ENCODE assay signal across 16 cellular contexts in genomic region chr5:135027699-135028615, GRCh38. TPM values are rescaled to one million over a fixed set of nuclear protein-coding genes. Genes with fewer than 3 reads are reported as not detected.
DNase-seq lines count a peak whose midpoint lies in the region; ATAC-seq and TF ChIP-seq lines count a peak whose summit lies in the region.
"Had no signal": no experiment of that assay in that cellular context is flagged by ENCODE, and none has a peak within 500 bp of the region (broad histone marks: within the 10 kb centered on the region; RNA-seq: fewer than 3 reads in every experiment).

No MANE protein-coding gene starts in this region.

- H3K4me3 ChIP-seq in iPS-20b (ENCODE audit: low read length) = peak overlapping the region; percentile 30; the same call in 1 of the 2 replicates
- H3K4me3 ChIP-seq in CD8-positive, alpha-beta memory T cell (ENCODE audit: low read length) = no peak overlapping the region
- H3K4me3 ChIP-seq: thoracic aorta had no signal

- peaks cover 42% of the 10 kb centered on the region for H3K4me1 Mint-ChIP-seq in WTC11
- H3K4me1 Mint-ChIP-seq in stimulated activated memory B cell treated with anti-CD40 and anti-IgM and Interleukin-4, amounts not matched to agents 10 μg/mL and 1 μg/mL and 100 μg/mL, for 72 hours = peaks cover 32% of the 10 kb centered on the region
- peaks cover 16 to 41% (median 17%) of the 10 kb centered on the region in 3 donors for H3K4me1 Mint-ChIP-seq in CD8-positive, alpha-beta memory T cell

- H3K4me3 Mint-ChIP-seq in WTC11 = peak overlapping the region; percentile 54
- H3K4me3 Mint-ChIP-seq in stimulated activated memory B cell treated with anti-CD40 and anti-IgM and Interleukin-4, amounts not matched to agents 10 μg/mL and 1 μg/mL and 100 μg/mL, for 72 hours = peak overlapping the region; percentile 34
- H3K4me3 Mint-ChIP-seq in CD8-positive, alpha-beta memory T cell = no peak overlapping the region
- H3K4me3 Mint-ChIP-seq: activated T-helper 1 cell treated with anti-CD3 and anti-CD28 coated beads, Interleukin-12 subunit alpha, Interleukin-12 subunit beta, Interleukin-2, Interleukin-4 antibody, amounts not matched to agents 30 ng/mL and 10 ng/mL and 1 ng/mL, durations not matched to agents 14 hours and 24 hours and 36 hours; HFFc6 had no signal

- H3K36me3 ChIP-seq in iPS-20b (ENCODE audit: insufficient read depth, low read depth, low read length) = no peaks in the 10 kb centered on the region
- H3K36me3 ChIP-seq in CD8-positive, alpha-beta memory T cell (ENCODE audit: insufficient read depth, low read length) = no peaks in the 10 kb centered on the region
- H3K36me3 ChIP-seq: thoracic aorta had no signal

- no peak overlapping the region for H3K27ac ChIP-seq in iPS-20b (ENCODE audit: low read length)
- H3K27ac ChIP-seq in CD8-positive, alpha-beta memory T cell (ENCODE audit: low read depth, low read length) = no peak overlapping the region
- H3K27ac ChIP-seq: thoracic aorta had no signal

- H3K9ac ChIP-seq in iPS-20b (ENCODE audit: low read depth, low read length) = no peak overlapping the region

- POLR2A ChIA-PET in WTC11 (lab: Charles Lee) = interaction anchor here (1.6 kb wide), 1 partner anchor 11 kb away, joined by 6 read pairs; no protein-coding TSS in a partner anchor
- POLR2A ChIA-PET in CD8-positive, alpha-beta memory T cell (lab: Charles Lee) = no interaction called here

- H3K27me3 ChIP-seq in iPS-20b (ENCODE audit: insufficient read depth, low read length) = peaks cover 98% of the 10 kb centered on the region
- peaks cover 19% of the 10 kb centered on the region for H3K27me3 ChIP-seq in CD8-positive, alpha-beta memory T cell (ENCODE audit: insufficient read depth, low read length, poor library complexity, severe bottlenecking)

- CTCF ChIA-PET in WTC11 (lab: Charles Lee) = interaction anchor here (1.9 to 3.6 kb wide), 2 partner anchors 111 to 163 kb away, joined by 8 to 11 read pairs; no protein-coding TSS in a partner anchor
- CTCF ChIA-PET in CD8-positive, alpha-beta memory T cell (lab: Charles Lee) = no interaction called here

- peak; percentile 27 for DNase-seq in HCEC 1CT
- DNase-seq in WTC11 (ENCODE audit: low spot score) = no peak
- no peak for DNase-seq in GM19240 (ENCODE audit: insufficient read length, low spot score)
- DNase-seq in DMS79 (lab: John Stamatoyannopoulos, UW) = no peak
- no peak for DNase-seq in CD8-positive, alpha-beta memory T cell
- DNase-seq: activated CD8-positive, alpha-beta memory T cell treated with anti-CD3 and anti-CD28 coated beads for 24 hours; caudate nucleus; foreskin melanocyte; HFFc6; mammary epithelial cell; NCI-H1048; NCI-H774 had no signal

- H3K9me3 Mint-ChIP-seq in WTC11 = no peaks in the 10 kb centered on the region
- peaks cover 8% of the 10 kb centered on the region for H3K9me3 Mint-ChIP-seq in stimulated activated memory B cell treated with anti-CD40 and anti-IgM and Interleukin-4, amounts not matched to agents 10 μg/mL and 1 μg/mL and 100 μg/mL, for 72 hours
- H3K9me3 Mint-ChIP-seq in CD8-positive, alpha-beta memory T cell = peaks cover 0 to 3% (median 0%) of the 10 kb centered on the region in 5 donors
- H3K9me3 Mint-ChIP-seq: HFFc6 had no signal

- peaks cover 96% of the 10 kb centered on the region for H3K27me3 Mint-ChIP-seq in WTC11 (ENCODE audit: low read depth)
- peaks cover 83% of the 10 kb centered on the region for H3K27me3 Mint-ChIP-seq in stimulated activated memory B cell treated with anti-CD40 and anti-IgM and Interleukin-4, amounts not matched to agents 10 μg/mL and 1 μg/mL and 100 μg/mL, for 72 hours
- peaks cover 44 to 67% of the 10 kb centered on the region in 2 donors for H3K27me3 Mint-ChIP-seq in CD8-positive, alpha-beta memory T cell

- H3K4me1 ChIP-seq in iPS-20b (ENCODE audit: insufficient read depth, low read length) = peaks cover 7% of the 10 kb centered on the region
- peaks cover 6% of the 10 kb centered on the region for H3K4me1 ChIP-seq in CD8-positive, alpha-beta memory T cell (ENCODE audit: insufficient read depth, low read length)

- TF ChIP-seq CTCF in WTC11 (IDR thresholded peaks at IDR 0.05) = no peak

- peak; percentile 3; the same call in 1 of the 2 replicates for ATAC-seq in WTC11
- no peak for ATAC-seq in stimulated activated memory B cell treated with anti-CD40 and anti-IgM and Interleukin-4, amounts not matched to agents 10 μg/mL and 1 μg/mL and 100 μg/mL, for 72 hours

- no peak overlapping the region for H3K27ac Mint-ChIP-seq in WTC11
- H3K27ac Mint-ChIP-seq in stimulated activated memory B cell treated with anti-CD40 and anti-IgM and Interleukin-4, amounts not matched to agents 10 μg/mL and 1 μg/mL and 100 μg/mL, for 72 hours = no peak overlapping the region
- H3K27ac Mint-ChIP-seq in CD8-positive, alpha-beta memory T cell = no peak overlapping the region
- H3K27ac Mint-ChIP-seq: activated T-helper 1 cell treated with anti-CD3 and anti-CD28 coated beads, Interleukin-12 subunit alpha, Interleukin-12 subunit beta, Interleukin-2, Interleukin-4 antibody, amounts not matched to agents 30 ng/mL and 10 ng/mL and 1 ng/mL, durations not matched to agents 14 hours and 24 hours and 36 hours; HFFc6 had no signal

- H3K36me3 Mint-ChIP-seq in WTC11 = no peaks in the 10 kb centered on the region
- peaks cover 12% of the 10 kb centered on the region for H3K36me3 Mint-ChIP-seq in stimulated activated memory B cell treated with anti-CD40 and anti-IgM and Interleukin-4, amounts not matched to agents 10 μg/mL and 1 μg/mL and 100 μg/mL, for 72 hours
- H3K36me3 Mint-ChIP-seq in CD8-positive, alpha-beta memory T cell = peaks cover 0 to 3% (median 0%) of the 10 kb centered on the region in 3 donors

- H3K9me3 ChIP-seq in iPS-20b (ENCODE audit: insufficient read depth, low read depth, low read length) = peaks cover 3% of the 10 kb centered on the region; the same call in 1 of the 2 replicates
- no peaks in the 10 kb centered on the region for H3K9me3 ChIP-seq in CD8-positive, alpha-beta memory T cell (ENCODE audit: low read length)
- H3K9me3 ChIP-seq: thoracic aorta had no signal

TF ChIP-seq in WTC11, 78 proteins besides CTCF, POLR2A, EP300 and RAD21:
- no peak for TF ChIP-seq FOXP1 (CRISPR knock-in tag; IDR thresholded peaks at IDR 0.05; ENCODE audit: borderline replicate concordance)
- no peak for TF ChIP-seq JUN (CRISPR knock-in tag; IDR thresholded peaks at IDR 0.05)

RNA-seq across cellular contexts. Expression of gene PITX1, which starts 6.1 kb away (rescaled TPM):
- total RNA-seq in WTC11 (2021) = 0.07 to 0.23 TPM (median 0.13 TPM) in 3 replicates
- total RNA-seq in CD8-positive, alpha-beta memory T cell = not detected
- not detected for polyA plus RNA-seq in CD8-positive, alpha-beta memory T cell
- total RNA-seq: thoracic aorta had no signal

Comparison
In these comparisons a context has a peak if more than half of its experiments do, and no peak if none do; other contexts are left out.
1. H3K4me3 Mint-ChIP-seq: peak in WTC11 (single experiment) and stimulated activated memory B cell treated with anti-CD40 and anti-IgM and Interleukin-4, amounts not matched to agents 10 μg/mL and 1 μg/mL and 100 μg/mL, for 72 hours (single experiment); none in CD8-positive, alpha-beta memory T cell (0 of 7).